ENCODE assay signal across 23 cellular contexts in genomic region chr12:68832504-68832867, GRCh38.
"Had no signal": no experiment of that assay in that cellular context is flagged by ENCODE, and none has a peak within 500 bp of the region (broad histone marks: within the 10 kb centered on the region; RNA-seq: fewer than 3 reads in every experiment).

No MANE protein-coding gene starts in this region.

- H3K27ac Mint-ChIP-seq: activated T-cell treated with anti-CD3 and anti-CD28 coated beads, Interleukin-2, amount 50 U/mL, for 24 hours; activated T-helper 17 cell treated with anti-CD3 and anti-CD28 coated beads, Interleukin-2, amount 50 U/mL, for 72 hours; naive thymus-derived CD8-positive, alpha-beta T cell; neural progenitor cell; stimulated activated naive CD8-positive, alpha-beta T cell treated with anti-CD3 and anti-CD28 coated beads, Interleukin-15, Interleukin-2, amounts not matched to agents 100 ng/mL and 50 ng/mL, for 24 hours had no signal

- H3K27me3 ChIP-seq: ascending aorta, brain microvascular endothelial cell, neural progenitor cell, right lobe of liver, thyroid gland had no signal

- H3K9me3 Mint-ChIP-seq: activated naive CD4-positive, alpha-beta T cell treated with anti-CD3 and anti-CD28 coated beads, Interleukin-2, amount 50 U/mL, for 72 hours; activated T-cell treated with anti-CD3 and anti-CD28 coated beads, Interleukin-2, amount 50 U/mL, for 24 hours; activated T-helper 17 cell treated with anti-CD3 and anti-CD28 coated beads, Interleukin-2, amount 50 U/mL, for 72 hours; naive thymus-derived CD8-positive, alpha-beta T cell; neural progenitor cell; stimulated activated naive CD8-positive, alpha-beta T cell treated with anti-CD3 and anti-CD28 coated beads, Interleukin-15, Interleukin-2, amounts not matched to agents 100 ng/mL and 50 ng/mL, for 24 hours; WTC11 had no signal

- H3K4me1 ChIP-seq: ascending aorta, lower lobe of right lung had no signal

- H3K27ac ChIP-seq: ascending aorta, brain microvascular endothelial cell, lower lobe of right lung, neural progenitor cell, right lobe of liver, skin epidermis, thyroid gland had no signal

- ATAC-seq: activated naive CD4-positive, alpha-beta T cell treated with anti-CD3 and anti-CD28 coated beads, Interleukin-2, amount 50 U/mL, for 72 hours; activated T-helper 17 cell treated with anti-CD3 and anti-CD28 coated beads, Interleukin-2, amount 50 U/mL, for 72 hours; left lobe of liver; lower lobe of right lung; naive thymus-derived CD8-positive, alpha-beta T cell; right lobe of liver; WTC11 had no signal

- H3K4me3 Mint-ChIP-seq: activated T-cell treated with anti-CD3 and anti-CD28 coated beads, Interleukin-2, amount 50 U/mL, for 24 hours; activated T-helper 17 cell treated with anti-CD3 and anti-CD28 coated beads, Interleukin-2, amount 50 U/mL, for 72 hours; naive thymus-derived CD8-positive, alpha-beta T cell; neural progenitor cell; stimulated activated naive CD8-positive, alpha-beta T cell treated with anti-CD3 and anti-CD28 coated beads, Interleukin-15, Interleukin-2, amounts not matched to agents 100 ng/mL and 50 ng/mL, for 24 hours; WTC11 had no signal

- DNase-seq: activated T-cell treated with anti-CD3 and anti-CD28 coated beads, Interleukin-2, amount 50 U/mL, for 24 hours; brain microvascular endothelial cell; caudate nucleus; dermis blood vessel endothelial cell; effector CD8-positive, alpha-beta T cell; erythroblast; foreskin fibroblast; kidney; lower lobe of right lung; naive thymus-derived CD8-positive, alpha-beta T cell; posterior cingulate gyrus; right lobe of liver; stimulated activated CD4-positive, alpha-beta T cell treated with anti-CD3 and anti-CD28 coated beads, Interleukin-1b, Interleukin-23, amount 100 ng/mL, for 48 hours; substantia nigra had no signal

- H3K27me3 Mint-ChIP-seq: activated T-cell treated with anti-CD3 and anti-CD28 coated beads, Interleukin-2, amount 50 U/mL, for 24 hours; activated T-helper 17 cell treated with anti-CD3 and anti-CD28 coated beads, Interleukin-2, amount 50 U/mL, for 72 hours; naive thymus-derived CD8-positive, alpha-beta T cell; stimulated activated naive CD8-positive, alpha-beta T cell treated with anti-CD3 and anti-CD28 coated beads, Interleukin-15, Interleukin-2, amounts not matched to agents 100 ng/mL and 50 ng/mL, for 24 hours had no signal
